In the genomic region with DNA sequence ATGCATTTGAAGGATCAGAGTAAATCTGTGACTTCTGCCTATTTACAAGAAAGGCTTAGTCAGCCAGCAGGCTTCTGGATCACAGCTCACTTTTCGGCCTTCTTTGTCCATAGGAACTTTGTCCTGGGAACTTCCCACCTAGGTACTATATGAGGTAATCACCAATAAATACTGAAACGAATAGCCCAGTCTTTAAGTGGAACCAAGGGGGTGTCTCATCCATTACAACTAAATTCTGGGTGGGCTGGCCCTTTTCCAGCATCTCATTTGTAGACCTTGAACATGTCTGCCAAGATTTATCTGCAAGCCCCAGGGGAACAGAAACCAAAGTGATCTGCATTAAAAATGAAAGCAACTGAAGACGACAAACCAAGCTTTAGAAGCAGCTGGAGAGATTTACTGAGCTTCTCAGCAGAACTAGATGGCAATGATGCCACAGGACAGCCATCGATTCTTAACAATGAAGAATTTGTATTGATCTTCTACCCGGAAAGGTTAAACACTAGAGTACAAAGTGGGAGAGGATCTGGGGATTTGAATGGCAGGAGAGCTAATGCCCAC, we compare ENCODE assay signal across 11 cellular contexts. TPM values are rescaled to one million over a fixed set of nuclear protein-coding genes. Genes with fewer than 3 reads are reported as not detected.
DNase-seq lines count a peak whose midpoint lies in the region; ATAC-seq and TF ChIP-seq lines count a peak whose summit lies in the region.
"Had no signal": no experiment of that assay in that cellular context is flagged by ENCODE, and none has a peak within 500 bp of the region (broad histone marks: within the 10 kb centered on the region; RNA-seq: fewer than 3 reads in every experiment).

No MANE protein-coding gene starts in this region.

- H2BK5ac ChIP-seq in mesendoderm (ENCODE audit: low read length): no peak overlapping the region

- H3K4me1 ChIP-seq in HEK293 (ENCODE audit: control insufficient read depth, insufficient read depth, low read length) (peaks cover 36% of the 10 kb centered on the region), adrenal gland (replicated peaks in 1 of 2) (peaks cover 0 to 19% of the 10 kb centered on the region in 2 donors), mesendoderm (ENCODE audit: control insufficient read depth, low read depth, low read length) (peaks cover 14% of the 10 kb centered on the region), lower lobe of right lung (no peaks in the 10 kb centered on the region), prostate gland (replicated peaks) (peaks cover 3% of the 10 kb centered on the region)

- H4K5ac ChIP-seq in mesendoderm (ENCODE audit: low read length): no peak overlapping the region

- H3K9me3 ChIP-seq in HEK293 (ENCODE audit: control insufficient read depth, insufficient read depth, low read depth, low read length): no peaks in the 10 kb centered on the region
- H3K9me3 ChIP-seq in adrenal gland (replicated peaks in 1 of 3): no peaks in the 10 kb centered on the region
- no peaks in the 10 kb centered on the region for H3K9me3 ChIP-seq in lower lobe of right lung
- no peaks in the 10 kb centered on the region for H3K9me3 ChIP-seq in prostate gland

- no peak overlapping the region for H4K8ac ChIP-seq in mesendoderm (ENCODE audit: low read depth, low read length)

- H3K9ac ChIP-seq in mesendoderm (ENCODE audit: low read length): no peak overlapping the region

- H3K4me3 ChIP-seq in HEK293 (ENCODE audit: low read depth, low read length): no peak overlapping the region
- H3K4me3 ChIP-seq in adrenal gland: peak overlapping the region in 2 of 4 donors; percentile 1 to 23
- no peak overlapping the region for H3K4me3 ChIP-seq in mesendoderm (ENCODE audit: low read length)
- H3K4me3 ChIP-seq in lower lobe of right lung: no peak overlapping the region
- no peak overlapping the region for H3K4me3 ChIP-seq in prostate gland

- 21 to 25% (median 22%) methylated on average over 5 of the region's 5 CpGs for WGBS in adrenal gland, 4 donors
- WGBS in mesendoderm (ENCODE audit: extremely low coverage, insufficient coverage, low lambda C conversion rate): no CpG with 5 or more reads among the region's 5 CpGs
- 40% methylated on average over 5 of the region's 5 CpGs for WGBS in prostate gland

- no peak overlapping the region for H3K4me2 ChIP-seq in mesendoderm (ENCODE audit: low read length)

- TF ChIP-seq POLR2A in adrenal gland (IDR thresholded peaks at IDR 0.05) (no peak), prostate gland (IDR thresholded peaks at IDR 0.05) (no peak)

- no peaks in the 10 kb centered on the region for H3K79me1 ChIP-seq in mesendoderm (ENCODE audit: low read length)

- POLR2A ChIA-PET in HEK293 (lab: Yijun Ruan, JAX): no interaction called here

- peak overlapping the region; percentile 56 for H3K27ac ChIP-seq in HEK293 (ENCODE audit: extremely low read depth, low read depth, low read length)
- peak overlapping the region in 4 of 5 donors; percentile 18 to 42 (median 35) for H3K27ac ChIP-seq in adrenal gland
- no peak overlapping the region for H3K27ac ChIP-seq in mesendoderm (ENCODE audit: low read depth, low read length)
- no peak overlapping the region for H3K27ac ChIP-seq in lower lobe of right lung
- H3K27ac ChIP-seq in prostate gland: no peak overlapping the region

- DNase-seq in DMS53 (lab: John Stamatoyannopoulos, UW) (peak; percentile 79), adrenal gland (peak; percentile 25 to 73 (median 58)), mesendoderm (no peak), posterior cingulate gyrus (no peak), lower lobe of right lung (no peak), prostate gland (ENCODE audit: low spot score) (no peak)
- DNase-seq: cortex of kidney; GDM1; stimulated activated naive CD8-positive, alpha-beta T cell treated with anti-CD3 and anti-CD28 coated beads, Interleukin-15, Interleukin-2, amounts not matched to agents 100 U/mL and 50 U/mL, for 24 hours had no signal

- CTCF ChIA-PET in HEK293 (lab: Yijun Ruan, JAX): interaction anchor here (0.6 to 1.3 kb wide), 9 partner anchors 10 to 169 kb away, joined by 3 to 5 read pairs (median 4); no protein-coding TSS in a partner anchor

- H3K23ac ChIP-seq in mesendoderm (ENCODE audit: low read length): no peak overlapping the region

- H2AK5ac ChIP-seq in mesendoderm (ENCODE audit: low read length): no peak overlapping the region

- no peak for TF ChIP-seq CTCF in HEK293 (tag by site-specific recombination; IDR thresholded peaks at IDR 0.05)
- TF ChIP-seq CTCF in adrenal gland (IDR thresholded peaks at IDR 0.05): no peak
- no peak for TF ChIP-seq CTCF in lower lobe of right lung (IDR thresholded peaks at IDR 0.05)
- TF ChIP-seq CTCF in prostate gland (IDR thresholded peaks at IDR 0.05): no peak

- H2BK120ac ChIP-seq in mesendoderm (ENCODE audit: low read depth, low read length): no peak overlapping the region

- H3K36me3 ChIP-seq in HEK293 (ENCODE audit: control insufficient read depth in 2 of 2, insufficient read depth in 1 of 2, low read length in 2 of 2) (no peaks in the 10 kb centered on the region), adrenal gland (replicated peaks in 1 of 2) (no peaks in the 10 kb centered on the region), mesendoderm (ENCODE audit: control insufficient read depth, insufficient read depth, low read length) (no peaks in the 10 kb centered on the region), lower lobe of right lung (no peaks in the 10 kb centered on the region), prostate gland (no peaks in the 10 kb centered on the region)

- H2BK15ac ChIP-seq in mesendoderm (replicated peaks; ENCODE audit: low read depth): peak overlapping the region; percentile 45

- intact Hi-C loops in adrenal gland (cut with DNase I): no loop called here
- intact Hi-C loops in posterior cingulate gyrus (cut with DNase I): no loop called here
- intact Hi-C loops in lower lobe of right lung (cut with DNase I): no loop called here
- intact Hi-C loops in prostate gland (cut with DNase I): no loop called here

- no peak overlapping the region for H3K4ac ChIP-seq in mesendoderm (ENCODE audit: low read depth, low read length)

- no peaks in the 10 kb centered on the region for H3K79me2 ChIP-seq in mesendoderm (ENCODE audit: control insufficient read depth, insufficient read depth, low read length)

- H3K18ac ChIP-seq in mesendoderm (ENCODE audit: low read length): peak overlapping the region; percentile 70

- H3K27me3 ChIP-seq in adrenal gland (no peaks in the 10 kb centered on the region), mesendoderm (ENCODE audit: insufficient read depth, low read length, poor library complexity) (no peaks in the 10 kb centered on the region), lower lobe of right lung (ENCODE audit: low read depth) (no peaks in the 10 kb centered on the region), prostate gland (replicated peaks; ENCODE audit: insufficient read depth) (no peaks in the 10 kb centered on the region)

- ATAC-seq in lower lobe of right lung (no peak), GM19035 (IDR thresholded peaks at IDR 0.05; ENCODE audit: unreplicated experiment) (no peak)
- ATAC-seq: stimulated activated naive CD8-positive, alpha-beta T cell treated with anti-CD3 and anti-CD28 coated beads, Interleukin-15, Interleukin-2, amounts not matched to agents 100 U/mL and 50 U/mL, for 24 hours had no signal

- H3K56ac ChIP-seq in mesendoderm (ENCODE audit: low read length): no peak overlapping the region

TF ChIP-seq in HEK293, 187 proteins besides CTCF, POLR2A, EP300 and RAD21 (continues in another document):
- TF ChIP-seq IKZF3 (tag by site-specific recombination; IDR thresholded peaks at IDR 0.05): peak; percentile 94
- TF ChIP-seq, protein P1, sequence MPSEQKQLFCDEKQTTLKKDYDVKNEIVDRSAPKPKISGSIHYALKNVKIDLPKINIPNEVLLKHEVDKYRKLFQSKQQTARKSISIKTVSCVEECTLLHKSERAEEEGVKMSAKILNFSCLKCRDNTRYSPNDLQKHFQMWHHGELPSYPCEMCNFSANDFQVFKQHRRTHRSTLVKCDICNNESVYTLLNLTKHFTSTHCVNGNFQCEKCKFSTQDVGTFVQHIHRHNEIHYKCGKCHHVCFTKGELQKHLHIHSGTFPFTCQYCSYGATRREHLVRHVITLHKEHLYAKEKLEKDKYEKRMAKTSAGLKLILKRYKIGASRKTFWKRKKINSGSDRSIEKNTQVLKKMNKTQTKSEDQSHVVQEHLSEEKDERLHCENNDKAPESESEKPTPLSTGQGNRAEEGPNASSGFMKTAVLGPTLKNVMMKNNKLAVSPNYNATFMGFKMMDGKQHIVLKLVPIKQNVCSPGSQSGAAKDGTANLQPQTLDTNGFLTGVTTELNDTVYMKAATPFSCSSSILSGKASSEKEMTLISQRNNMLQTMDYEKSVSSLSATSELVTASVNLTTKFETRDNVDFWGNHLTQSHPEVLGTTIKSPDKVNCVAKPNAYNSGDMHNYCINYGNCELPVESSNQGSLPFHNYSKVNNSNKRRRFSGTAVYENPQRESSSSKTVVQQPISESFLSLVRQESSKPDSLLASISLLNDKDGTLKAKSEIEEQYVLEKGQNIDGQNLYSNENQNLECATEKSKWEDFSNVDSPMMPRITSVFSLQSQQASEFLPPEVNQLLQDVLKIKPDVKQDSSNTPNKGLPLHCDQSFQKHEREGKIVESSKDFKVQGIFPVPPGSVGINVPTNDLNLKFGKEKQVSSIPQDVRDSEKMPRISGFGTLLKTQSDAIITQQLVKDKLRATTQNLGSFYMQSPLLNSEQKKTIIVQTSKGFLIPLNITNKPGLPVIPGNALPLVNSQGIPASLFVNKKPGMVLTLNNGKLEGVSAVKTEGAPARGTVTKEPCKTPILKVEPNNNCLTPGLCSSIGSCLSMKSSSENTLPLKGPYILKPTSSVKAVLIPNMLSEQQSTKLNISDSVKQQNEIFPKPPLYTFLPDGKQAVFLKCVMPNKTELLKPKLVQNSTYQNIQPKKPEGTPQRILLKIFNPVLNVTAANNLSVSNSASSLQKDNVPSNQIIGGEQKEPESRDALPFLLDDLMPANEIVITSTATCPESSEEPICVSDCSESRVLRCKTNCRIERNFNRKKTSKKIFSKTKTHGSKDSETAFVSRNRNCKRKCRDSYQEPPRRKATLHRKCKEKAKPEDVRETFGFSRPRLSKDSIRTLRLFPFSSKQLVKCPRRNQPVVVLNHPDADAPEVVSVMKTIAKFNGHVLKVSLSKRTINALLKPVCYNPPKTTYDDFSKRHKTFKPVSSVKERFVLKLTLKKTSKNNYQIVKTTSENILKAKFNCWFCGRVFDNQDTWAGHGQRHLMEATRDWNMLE (tag by site-specific recombination; conservative IDR thresholded peaks at IDR 0.05; ENCODE audit: low read depth): peak; percentile 26

RNA-seq across cellular contexts. Expression of gene SNX11, which starts 55.5 kb away (rescaled TPM):
- total RNA-seq in adrenal gland (10 to 100 TPM in 7 of 8 donors, 1 to 10 TPM in 1; 6.7 to 29.9 (median 19.0) TPM), lower lobe of right lung (19.7 TPM), prostate gland (10 to 100 TPM; 15.2 to 16.0 TPM)
- 10 to 100 TPM in 2 of 3 donors, 1 to 10 TPM in 1; 8.9 to 12.9 (median 12.9) TPM for polyA plus RNA-seq in adrenal gland
- polyA plus RNA-seq in mesendoderm (2013, experiment 1 of 2): 10.0 TPM
- polyA plus RNA-seq in mesendoderm (2013, experiment 2 of 2): 10.2 TPM

Comparison
In these comparisons a context has a peak if more than half of its experiments do, and no peak if none do; other contexts are left out.
1. DNase-seq: peak in DMS53 (single experiment) and adrenal gland (7 of 7); none in mesendoderm (single experiment), posterior cingulate gyrus (0 of 10), lower lobe of right lung (single experiment) and prostate gland (single experiment).
2. H3K27ac ChIP-seq: peak in HEK293 (single experiment) and adrenal gland (4 of 5); none in mesendoderm (single experiment), lower lobe of right lung (single experiment) and prostate gland (0 of 2).